26 cellular contexts compared by ENCODE assay signal in genomic region chr2:85751300-85751575, GRCh38. TPM values are rescaled to one million over a fixed set of nuclear protein-coding genes. Genes with fewer than 3 reads are reported as not detected.
DNase-seq lines count a peak whose midpoint lies in the region; ATAC-seq and TF ChIP-seq lines count a peak whose summit lies in the region.
"Had no signal": no experiment of that assay in that cellular context is flagged by ENCODE, and none has a peak within 500 bp of the region (broad histone marks: within the 10 kb centered on the region; RNA-seq: fewer than 3 reads in every experiment).

No MANE protein-coding gene starts in this region.

- H3K4me3 ChIP-seq in neural progenitor cell, result no peak overlapping the region
- no peak overlapping the region for H3K4me3 ChIP-seq in upper lobe of left lung
- H3K4me3 ChIP-seq in stomach, result no peak overlapping the region
- H3K4me3 ChIP-seq: lower lobe of right lung, prostate gland, skin epidermis had no signal

- TF ChIP-seq EP300 in upper lobe of left lung (IDR thresholded peaks at IDR 0.05) (no peak), stomach (IDR thresholded peaks at IDR 0.05) (no peak)

- H3F3A ChIP-seq in neural progenitor cell (ENCODE audit: low read depth), result peaks cover 13% of the 10 kb centered on the region

- H3K27ac ChIP-seq in cingulate gyrus (ENCODE audit: low read depth, low read length) (peak overlapping the region; percentile 10), neural progenitor cell (no peak overlapping the region), upper lobe of left lung (peak overlapping the region in 3 of 4 donors; percentile 20 to 52 (median 43)), stomach (peak overlapping the region in 2 of 5 donors; percentile 26 to 36)
- H3K27ac ChIP-seq: lower lobe of right lung, neutrophil, prostate gland, RWPE1 had no signal

- no peak overlapping the region for H2AFZ ChIP-seq in neural progenitor cell (replicated peaks)

- no peaks in the 10 kb centered on the region for H3K79me2 ChIP-seq in neural progenitor cell (ENCODE audit: low read depth)

- TF ChIP-seq CTCF in neural progenitor cell (IDR thresholded peaks at IDR 0.05) (no peak), upper lobe of left lung (IDR thresholded peaks at IDR 0.05) (no peak), stomach (IDR thresholded peaks at IDR 0.05) (no peak)

- H3K36me3 ChIP-seq in neural progenitor cell (no peaks in the 10 kb centered on the region), upper lobe of left lung (peaks cover 0 to 2% (median 0%) of the 10 kb centered on the region in 4 donors), stomach (no peaks in the 10 kb centered on the region)
- H3K36me3 ChIP-seq: lower lobe of right lung, neutrophil, prostate gland had no signal

- ATAC-seq in upper lobe of left lung (ENCODE audit: low FRiP score in 2 of 2), result no peak
- ATAC-seq in HG03439 (IDR thresholded peaks at IDR 0.05; ENCODE audit: unreplicated experiment), result no peak

- H3K4me1 Mint-ChIP-seq in neural progenitor cell, result peaks cover 45% of the 10 kb centered on the region

- no peak overlapping the region for H3K27ac Mint-ChIP-seq in neural progenitor cell
- H3K27ac Mint-ChIP-seq: activated B cell treated with CpG ODN at 0.5 μM for 24 hours; activated CD4-positive, alpha-beta memory T cell treated with anti-CD3 and anti-CD28 coated beads for 36 hours; activated naive CD8-positive, alpha-beta T cell treated with anti-CD3 and anti-CD28 coated beads for 36 hours; IgD-negative memory B cell had no signal

- no peak overlapping the region for H3K4me2 ChIP-seq in neural progenitor cell

- no peak for TF ChIP-seq POLR2A in upper lobe of left lung (IDR thresholded peaks at IDR 0.05)
- no peak for TF ChIP-seq POLR2A in stomach (IDR thresholded peaks at IDR 0.05)

- DNase-seq in NCI-H2171 treated with DMSO at 0.1 percent for 48 hours (lab: John Stamatoyannopoulos, UW) (peak; percentile 62), NCI-H2171 (lab: John Stamatoyannopoulos, UW) (no peak), neural progenitor cell (ENCODE audit: low spot score) (no peak), upper lobe of left lung (no peak), AG08396 (ENCODE audit: low spot score) (no peak), stomach (no peak)
- DNase-seq: 8988T; activated B cell treated with CpG ODN at 0.5 μM for 24 hours; activated CD4-positive, alpha-beta memory T cell treated with anti-CD3 and anti-CD28 coated beads for 36 hours; activated effector memory CD4-positive, alpha-beta T cell treated with Interleukin-2 at 50 U/mL for 16 hours; activated naive CD8-positive, alpha-beta T cell treated with anti-CD3 and anti-CD28 coated beads for 36 hours; AML-193; foreskin melanocyte; lower lobe of right lung; NCI-H1092; NCI-H1930; NCI-H226; T-helper 9 cell had no signal

- no peak overlapping the region for H3K9ac ChIP-seq in neural progenitor cell

- H3K4me3 Mint-ChIP-seq in neural progenitor cell, result peak overlapping the region; percentile 67
- H3K4me3 Mint-ChIP-seq: activated B cell treated with CpG ODN at 0.5 μM for 24 hours; activated CD4-positive, alpha-beta memory T cell treated with anti-CD3 and anti-CD28 coated beads for 36 hours; activated naive CD8-positive, alpha-beta T cell treated with anti-CD3 and anti-CD28 coated beads for 36 hours had no signal

- intact Hi-C loops in stomach (cut with DNase I; ENCODE audit: low total_unique reads), result loop anchor here (10.0 kb wide), 1 partner anchor 64 kb away; no protein-coding TSS in a partner anchor

- H3K9me3 ChIP-seq in neural progenitor cell (ENCODE audit: low read depth) (no peaks in the 10 kb centered on the region), upper lobe of left lung (no peaks in the 10 kb centered on the region), stomach (no peaks in the 10 kb centered on the region)
- H3K9me3 ChIP-seq: lower lobe of right lung, neutrophil, prostate gland had no signal

- H3K27me3 ChIP-seq in neural progenitor cell (peaks cover 95% of the 10 kb centered on the region), upper lobe of left lung (peaks cover 0 to 13% (median 0%) of the 10 kb centered on the region in 4 donors), stomach (peaks cover 0 to 50% (median 26%) of the 10 kb centered on the region in 3 donors)

- peaks cover 30% of the 10 kb centered on the region for H4K20me1 ChIP-seq in neural progenitor cell (ENCODE audit: low read depth)

- WGBS in upper lobe of left lung, 2 donors, result 45 to 60% methylated on average over 4 to 5 of the region's 5 CpGs
- WGBS in stomach, 5 donors, result 47 to 65% (median 55%) methylated on average over 2 to 5 of the region's 5 CpGs

- peaks cover 27% of the 10 kb centered on the region for H3K4me1 ChIP-seq in neural progenitor cell
- H3K4me1 ChIP-seq in upper lobe of left lung, result peaks cover 41 to 73% (median 50%) of the 10 kb centered on the region in 4 donors
- peaks cover 39 to 80% (median 69%) of the 10 kb centered on the region in 4 donors for H3K4me1 ChIP-seq in stomach
- H3K4me1 ChIP-seq: prostate gland had no signal

- H3K27me3 Mint-ChIP-seq in neural progenitor cell (ENCODE audit: insufficient read depth, low read depth), result peaks cover 20% of the 10 kb centered on the region

- H3K36me3 Mint-ChIP-seq in neural progenitor cell, result no peaks in the 10 kb centered on the region
- H3K36me3 Mint-ChIP-seq: activated CD4-positive, alpha-beta memory T cell treated with anti-CD3 and anti-CD28 coated beads for 36 hours; activated naive CD8-positive, alpha-beta T cell treated with anti-CD3 and anti-CD28 coated beads for 36 hours; IgD-negative memory B cell had no signal

- peaks cover 3% of the 10 kb centered on the region for H3K9me3 Mint-ChIP-seq in neural progenitor cell
- H3K9me3 Mint-ChIP-seq: activated CD4-positive, alpha-beta memory T cell treated with anti-CD3 and anti-CD28 coated beads for 36 hours; activated naive CD8-positive, alpha-beta T cell treated with anti-CD3 and anti-CD28 coated beads for 36 hours had no signal

RNA-seq across cellular contexts. Expression of gene ATOH8, which starts 2.6 kb away (rescaled TPM):
- 0.43 TPM in 1 of 2 replicates, not detected in the other for total RNA-seq in neural progenitor cell (ENCODE audit: low replicate concordance)
- 100 to 1,000 TPM in 2 of 6 donors, 10 to 100 TPM in 4; 60.2 to 121 (median 85.1) TPM for total RNA-seq in upper lobe of left lung
- 10 to 100 TPM in 2 of 5 donors, 1 to 10 TPM in 3; 2.3 to 23.2 (median 9.7) TPM for total RNA-seq in stomach
- polyA plus RNA-seq in stomach, result 10 to 100 TPM; 11.3 to 20.0 (median 15.3) TPM
- total RNA-seq: activated B cell treated with CpG ODN at 0.5 μM for 24 hours; activated CD4-positive, alpha-beta memory T cell treated with anti-CD3 and anti-CD28 coated beads for 36 hours; activated naive CD8-positive, alpha-beta T cell treated with anti-CD3 and anti-CD28 coated beads for 36 hours had no signal
- polyA plus RNA-seq: IgD-negative memory B cell had no signal

RNA-seq across cellular contexts. Expression of gene GNLY, which starts 57.1 kb away (rescaled TPM):
- total RNA-seq in neural progenitor cell (ENCODE audit: low replicate concordance) (0.65 TPM in 1 of 2 replicates, not detected in the other), upper lobe of left lung (10 to 100 TPM; 12.2 to 24.7 (median 21.0) TPM), stomach (1 to 10 TPM in 1 of 5 donors, under 1 TPM in 1, not detected in 3; 0.72 to 5.8 TPM)
- 1 to 10 TPM; 1.1 to 2.4 (median 1.7) TPM for polyA plus RNA-seq in stomach
- total RNA-seq: cerebellum had no signal
